ENCODE assay signal across 8 cellular contexts in genomic region chr13:110819203-110820014, GRCh38.
A peak's percentile ranks its signal among the peaks of the same experiment; 100 is the strongest.
DNase-seq lines count a peak whose midpoint lies in the region; ATAC-seq and TF ChIP-seq lines count a peak whose summit lies in the region.

No MANE protein-coding gene starts in this region.

- peak; percentile 83 for ATAC-seq in HG03442 (IDR thresholded peaks at IDR 0.05; ENCODE audit: unreplicated experiment)
- peak; percentile 85 to 89 for ATAC-seq in natural killer cell treated with Interleukin-12 subunit alpha and Interleukin-12 subunit beta and Interleukin-15 and Interleukin-18, amount 100 ng/mL, for 72 hours
- ATAC-seq in stimulated activated memory B cell treated with anti-CD40 and anti-IgM and Interleukin-4, amounts not matched to agents 10 μg/mL and 1 μg/mL and 100 μg/mL, for 72 hours, result peak; percentile 83

- CTCF ChIA-PET in CD4-positive, alpha-beta memory T cell (lab: Charles Lee; ENCODE audit: partially characterized antibody), result interaction anchor here (1.0 to 7.4 kb wide), 14 partner anchors 15 to 364 kb away, joined by 3 to 80 read pairs (median 4); no protein-coding TSS in a partner anchor

- intact Hi-C loops in CD4-positive, alpha-beta memory T cell (cut with micrococcal nuclease), result loop anchor here (1.0 to 5.0 kb wide), 4 partner anchors 114 to 597 kb away; no protein-coding TSS in a partner anchor
- intact Hi-C loops in esophagus squamous epithelium (cut with DNase I), result loop anchor here (5.0 kb wide), 1 partner anchor 227 kb away; no protein-coding TSS in a partner anchor

- H3K27ac ChIP-seq in CD4-positive, alpha-beta memory T cell (ENCODE audit: low read depth, low read length), result no peak overlapping the region
- H3K27ac ChIP-seq in OCI-LY3 (ENCODE audit: low read length) (no peak overlapping the region), esophagus squamous epithelium (no peak overlapping the region)

- H3K36me3 Mint-ChIP-seq in CD4-positive, alpha-beta memory T cell, result no peaks in the 10 kb centered on the region
- H3K36me3 Mint-ChIP-seq in natural killer cell treated with Interleukin-12 subunit alpha and Interleukin-12 subunit beta and Interleukin-15 and Interleukin-18, amount 100 ng/mL, for 72 hours, result no peaks in the 10 kb centered on the region
- H3K36me3 Mint-ChIP-seq in stimulated activated memory B cell treated with anti-CD40 and anti-IgM and Interleukin-4, amounts not matched to agents 10 μg/mL and 1 μg/mL and 100 μg/mL, for 72 hours, result no peaks in the 10 kb centered on the region

- H3K36me3 ChIP-seq in CD4-positive, alpha-beta memory T cell (ENCODE audit: insufficient read depth, low read length), result no peaks in the 10 kb centered on the region
- H3K36me3 ChIP-seq in OCI-LY3 (replicated peaks; ENCODE audit: low read depth, low read length) (no peaks in the 10 kb centered on the region), esophagus squamous epithelium (no peaks in the 10 kb centered on the region)

- no peaks in the 10 kb centered on the region for H3K27me3 ChIP-seq in CD4-positive, alpha-beta memory T cell (ENCODE audit: insufficient read depth, low read length)
- H3K27me3 ChIP-seq in OCI-LY3 (ENCODE audit: low read depth, low read length) (peaks cover 8% of the 10 kb centered on the region), esophagus squamous epithelium (no peaks in the 10 kb centered on the region)

- peak overlapping the region; percentile 82 for H3K4me2 ChIP-seq in OCI-LY3 (ENCODE audit: low read length)

- H3K4me1 ChIP-seq in CD4-positive, alpha-beta memory T cell (ENCODE audit: insufficient read depth, low read length), result peaks cover 7% of the 10 kb centered on the region
- H3K4me1 ChIP-seq in OCI-LY3 (ENCODE audit: low read length), result peaks cover 7% of the 10 kb centered on the region
- peaks cover 0 to 6% (median 0%) of the 10 kb centered on the region in 3 donors for H3K4me1 ChIP-seq in esophagus squamous epithelium

- no peaks in the 10 kb centered on the region for H3K79me2 ChIP-seq in OCI-LY3 (ENCODE audit: low read length)

- H3K27me3 Mint-ChIP-seq in CD4-positive, alpha-beta memory T cell, result peaks cover 2 to 6% of the 10 kb centered on the region in 2 donors
- no peaks in the 10 kb centered on the region for H3K27me3 Mint-ChIP-seq in natural killer cell treated with Interleukin-12 subunit alpha and Interleukin-12 subunit beta and Interleukin-15 and Interleukin-18, amount 100 ng/mL, for 72 hours
- no peaks in the 10 kb centered on the region for H3K27me3 Mint-ChIP-seq in stimulated activated memory B cell treated with anti-CD40 and anti-IgM and Interleukin-4, amounts not matched to agents 10 μg/mL and 1 μg/mL and 100 μg/mL, for 72 hours

- TF ChIP-seq POLR2A in esophagus squamous epithelium (IDR thresholded peaks at IDR 0.05), result no peak

- POLR2A ChIA-PET in CD4-positive, alpha-beta memory T cell (lab: Charles Lee; ENCODE audit: partially characterized antibody), result interaction anchor here (1.2 kb wide), 1 partner anchor 104 kb away, joined by 4 read pairs; no protein-coding TSS in a partner anchor

- peak; percentile 63 to 71 (median 67) for DNase-seq in CD4-positive, alpha-beta memory T cell
- DNase-seq in GM19240 (ENCODE audit: insufficient read length, low spot score), result peak; percentile 88
- DNase-seq in activated T-cell treated with anti-CD3 and anti-CD28 coated beads for 48 hours (ENCODE audit: low read depth), result peak; percentile 72
- no peak for DNase-seq in esophagus squamous epithelium (lab: John Stamatoyannopoulos, UW)
- DNase-seq in natural killer cell treated with Interleukin-12 subunit alpha and Interleukin-12 subunit beta and Interleukin-15 and Interleukin-18, amount 100 ng/mL, for 72 hours (ENCODE audit: low spot score), result peak; percentile 82

- H3K4me3 ChIP-seq in CD4-positive, alpha-beta memory T cell (ENCODE audit: low read length in 2 of 2), result no peak overlapping the region
- H3K4me3 ChIP-seq in OCI-LY3 (ENCODE audit: low read length), result peak overlapping the region; percentile 64
- no peak overlapping the region for H3K4me3 ChIP-seq in esophagus squamous epithelium

- peak; percentile 99 for TF ChIP-seq CTCF in OCI-LY3 (IDR thresholded peaks at IDR 0.05; ENCODE audit: low read depth, low read length)
- peak; percentile 77 to 97 (median 96) for TF ChIP-seq CTCF in esophagus squamous epithelium (IDR thresholded peaks at IDR 0.05)

- H3K9ac ChIP-seq in OCI-LY3 (ENCODE audit: low read length), result no peak overlapping the region; the same call in 1 of the 2 replicates

- no peaks in the 10 kb centered on the region for H3K9me3 Mint-ChIP-seq in CD4-positive, alpha-beta memory T cell
- no peaks in the 10 kb centered on the region for H3K9me3 Mint-ChIP-seq in natural killer cell treated with Interleukin-12 subunit alpha and Interleukin-12 subunit beta and Interleukin-15 and Interleukin-18, amount 100 ng/mL, for 72 hours
- H3K9me3 Mint-ChIP-seq in stimulated activated memory B cell treated with anti-CD40 and anti-IgM and Interleukin-4, amounts not matched to agents 10 μg/mL and 1 μg/mL and 100 μg/mL, for 72 hours, result no peaks in the 10 kb centered on the region

- H2AFZ ChIP-seq in OCI-LY3 (ENCODE audit: low read depth, low read length), result peak overlapping the region; percentile 73

- H3K9me3 ChIP-seq in CD4-positive, alpha-beta memory T cell (ENCODE audit: control insufficient read depth in 1 of 2, low read length in 2 of 2), result no peaks in the 10 kb centered on the region
- H3K9me3 ChIP-seq in OCI-LY3 (ENCODE audit: insufficient read depth, low read length) (no peaks in the 10 kb centered on the region), esophagus squamous epithelium (no peaks in the 10 kb centered on the region)

- no peaks in the 10 kb centered on the region for H4K20me1 ChIP-seq in OCI-LY3 (ENCODE audit: insufficient read depth, low read length)

- H3K4me3 Mint-ChIP-seq in CD4-positive, alpha-beta memory T cell, result peak overlapping the region in 2 of 8 donors; percentile 24 to 42
- no peak overlapping the region for H3K4me3 Mint-ChIP-seq in natural killer cell treated with Interleukin-12 subunit alpha and Interleukin-12 subunit beta and Interleukin-15 and Interleukin-18, amount 100 ng/mL, for 72 hours
- no peak overlapping the region for H3K4me3 Mint-ChIP-seq in stimulated activated memory B cell treated with anti-CD40 and anti-IgM and Interleukin-4, amounts not matched to agents 10 μg/mL and 1 μg/mL and 100 μg/mL, for 72 hours

- peak overlapping the region in 1 of 7 donors; percentile 47 for H3K27ac Mint-ChIP-seq in CD4-positive, alpha-beta memory T cell
- H3K27ac Mint-ChIP-seq in natural killer cell treated with Interleukin-12 subunit alpha and Interleukin-12 subunit beta and Interleukin-15 and Interleukin-18, amount 100 ng/mL, for 72 hours, result no peak overlapping the region
- no peak overlapping the region for H3K27ac Mint-ChIP-seq in stimulated activated memory B cell treated with anti-CD40 and anti-IgM and Interleukin-4, amounts not matched to agents 10 μg/mL and 1 μg/mL and 100 μg/mL, for 72 hours

- 25 to 30% methylated on average over 13 to 17 of the region's 17 CpGs for WGBS in esophagus squamous epithelium, 2 donors

- H3K4me1 Mint-ChIP-seq in CD4-positive, alpha-beta memory T cell, result peaks cover 4 to 13% (median 6%) of the 10 kb centered on the region in 4 donors
- peaks cover 4 to 5% of the 10 kb centered on the region in 2 donors for H3K4me1 Mint-ChIP-seq in natural killer cell treated with Interleukin-12 subunit alpha and Interleukin-12 subunit beta and Interleukin-15 and Interleukin-18, amount 100 ng/mL, for 72 hours (ENCODE audit: low read depth in 2 of 2)
- peaks cover 6% of the 10 kb centered on the region for H3K4me1 Mint-ChIP-seq in stimulated activated memory B cell treated with anti-CD40 and anti-IgM and Interleukin-4, amounts not matched to agents 10 μg/mL and 1 μg/mL and 100 μg/mL, for 72 hours
